8 cellular contexts compared by ENCODE assay signal in genomic region chr7:127708788-127709187, GRCh38. TPM values are rescaled to one million over a fixed set of nuclear protein-coding genes. Genes with fewer than 3 reads are reported as not detected.
DNase-seq lines count a peak whose midpoint lies in the region; ATAC-seq and TF ChIP-seq lines count a peak whose summit lies in the region.

No MANE protein-coding gene starts in this region.

- H3K9me2 ChIP-seq in DOHH2 (replicated peaks; ENCODE audit: control insufficient read depth, low read length), result no peaks in the 10 kb centered on the region

- ATAC-seq in HG02938 (IDR thresholded peaks at IDR 0.05; ENCODE audit: unreplicated experiment), result peak; percentile 75
- peak; percentile 81 to 95 (median 84) for ATAC-seq in right lobe of liver
- no peak for ATAC-seq in GM21528 (IDR thresholded peaks at IDR 0.05; ENCODE audit: low FRiP score, unreplicated experiment)

- no peak overlapping the region for H3K4me3 ChIP-seq in DOHH2 (ENCODE audit: low read length)
- H3K4me3 ChIP-seq in colonic mucosa, result no peak overlapping the region
- H3K4me3 ChIP-seq in right lobe of liver, result no peak overlapping the region

- H3K36me3 ChIP-seq in DOHH2 (ENCODE audit: control insufficient read depth, low read length), result peaks cover 96% of the 10 kb centered on the region
- H3K36me3 ChIP-seq in colonic mucosa, result peaks cover 5% of the 10 kb centered on the region
- peaks cover 0 to 60% (median 22%) of the 10 kb centered on the region in 4 donors for H3K36me3 ChIP-seq in right lobe of liver

- H3K4me1 ChIP-seq in DOHH2 (ENCODE audit: control insufficient read depth, low read length) (no peaks in the 10 kb centered on the region), colonic mucosa (no peaks in the 10 kb centered on the region), right lobe of liver (no peaks in the 10 kb centered on the region)

- H3K79me2 ChIP-seq in DOHH2 (ENCODE audit: control insufficient read depth, low read length), result peaks cover 16% of the 10 kb centered on the region

- no peak for TF ChIP-seq POLR2A in right lobe of liver (IDR thresholded peaks at IDR 0.05)

- no peak overlapping the region for H3K4me2 ChIP-seq in DOHH2 (ENCODE audit: low read length)

- TF ChIP-seq CTCF in DOHH2 (IDR thresholded peaks at IDR 0.05; ENCODE audit: low read depth, low read length, poor library complexity, severe bottlenecking), result peak; percentile 88
- TF ChIP-seq CTCF in colonic mucosa (IDR thresholded peaks at IDR 0.05), result peak; percentile 69
- TF ChIP-seq CTCF in right lobe of liver (IDR thresholded peaks at IDR 0.05), result peak; percentile 70 to 79 (median 74)

- DNase-seq in NCI-H446 treated with DMSO at 0.1 percent for 48 hours (lab: John Stamatoyannopoulos, UW), result peak; percentile 36
- DNase-seq in activated CD4-positive, alpha-beta T cell treated with anti-CD3 and anti-CD28 coated beads for 48 hours, result peak; percentile 82
- peak; percentile 79 for DNase-seq in colonic mucosa
- DNase-seq in right lobe of liver, result peak in 2 of 3 donors; percentile 21 to 62
- peak; percentile 64 for DNase-seq in stimulated activated CD8-positive, alpha-beta memory T cell treated with anti-CD3 and anti-CD28 coated beads, Interleukin-12 subunit alpha, Interleukin-12 subunit beta, amount 100 ng/mL, for 1 hour (ENCODE audit: low read depth)

- peaks cover 17% of the 10 kb centered on the region for H3K9me3 ChIP-seq in DOHH2 (ENCODE audit: control insufficient read depth, insufficient read depth, low read length)
- H3K9me3 ChIP-seq in colonic mucosa, result no peaks in the 10 kb centered on the region
- H3K9me3 ChIP-seq in right lobe of liver, result peaks cover 0 to 3% (median 0%) of the 10 kb centered on the region in 4 donors

- H4K20me1 ChIP-seq in DOHH2 (ENCODE audit: control insufficient read depth, insufficient read depth, low read depth, low read length), result no peaks in the 10 kb centered on the region

- no peaks in the 10 kb centered on the region for H3K27me3 ChIP-seq in DOHH2 (ENCODE audit: control insufficient read depth, low read length)
- H3K27me3 ChIP-seq in colonic mucosa, result no peaks in the 10 kb centered on the region
- no peaks in the 10 kb centered on the region for H3K27me3 ChIP-seq in right lobe of liver

- intact Hi-C loops in colonic mucosa (cut with DNase I), result loop anchor here (2.0 to 10.0 kb wide), 2 partner anchors 426 to 500 kb away; no protein-coding TSS in a partner anchor
- intact Hi-C loops in right lobe of liver (cut with DNase I), result loop anchor here in 1 of 2 donors (10.0 kb wide), 1 partner anchor 496 kb away; no protein-coding TSS in a partner anchor

- no CpG with 5 or more reads among the region's 1 CpG for WGBS in right lobe of liver (ENCODE audit: insufficient coverage, low coverage, low lambda C conversion rate, missing lambda C conversion rate)

- no peak overlapping the region for H3K27ac ChIP-seq in DOHH2 (ENCODE audit: low read depth, low read length)
- no peak overlapping the region for H3K27ac ChIP-seq in colonic mucosa
- H3K27ac ChIP-seq in right lobe of liver, result no peak overlapping the region

- no peak overlapping the region for H3K9ac ChIP-seq in colonic mucosa (ENCODE audit: low read depth in 2 of 2, low read length in 2 of 2)

- peaks cover 14% of the 10 kb centered on the region for H3F3A ChIP-seq in DOHH2 (ENCODE audit: control insufficient read depth, insufficient read depth)

RNA-seq across cellular contexts. Expression of gene SND1, which starts 56.8 kb away (rescaled TPM):
- total RNA-seq in colonic mucosa, result 100 to 1,000 TPM; 134 to 163 TPM
- 100 to 1,000 TPM in 5 of 6 experiments, 10 to 100 TPM in 1; 77.5 to 150 (median 126) TPM for total RNA-seq in right lobe of liver
